2 cellular contexts compared by ENCODE assay signal in the genomic region with DNA sequence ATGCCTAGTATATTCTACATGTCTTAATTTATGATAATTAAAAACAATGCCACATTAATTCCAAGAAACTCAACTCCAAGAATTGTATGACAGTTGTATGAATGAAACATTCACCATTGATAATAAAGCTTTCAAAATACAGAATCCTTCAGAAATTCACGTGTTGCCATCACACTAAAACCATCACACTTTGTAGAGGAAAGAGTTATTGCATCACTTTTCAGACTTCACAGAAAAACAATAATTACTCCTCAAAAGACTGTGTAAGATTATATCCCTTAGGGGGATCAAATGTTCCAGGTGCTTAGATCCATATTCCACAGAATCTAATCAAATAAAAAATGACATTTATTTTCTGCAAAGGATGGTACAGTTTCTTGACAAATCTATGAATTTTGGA.
TF ChIP-seq lines count a peak whose summit lies in the region.

No MANE protein-coding gene starts in this region.

TF ChIP-seq in HepG2, 621 proteins besides CTCF, POLR2A, EP300 and RAD21:
- TF ChIP-seq CEBPB (IDR thresholded peaks at IDR 0.05; ENCODE audit: borderline replicate concordance, low read depth, low read length) (peak; percentile 38; the same call in 1 of the 2 replicates), ATF7 (IDR thresholded peaks at IDR 0.05) (peak; percentile 38; the same call in 1 of the 2 replicates), ATF7 (CRISPR knock-in tag; IDR thresholded peaks at IDR 0.05) (no peak), ZNF749 (CRISPR knock-in tag; IDR thresholded peaks at IDR 0.05; ENCODE audit: borderline replicate concordance) (no peak), HIVEP1 (CRISPR knock-in tag; IDR thresholded peaks at IDR 0.05) (no peak)

TF ChIP-seq in K562, 482 proteins besides CTCF, POLR2A, EP300 and RAD21:
- TF ChIP-seq, protein P1, sequence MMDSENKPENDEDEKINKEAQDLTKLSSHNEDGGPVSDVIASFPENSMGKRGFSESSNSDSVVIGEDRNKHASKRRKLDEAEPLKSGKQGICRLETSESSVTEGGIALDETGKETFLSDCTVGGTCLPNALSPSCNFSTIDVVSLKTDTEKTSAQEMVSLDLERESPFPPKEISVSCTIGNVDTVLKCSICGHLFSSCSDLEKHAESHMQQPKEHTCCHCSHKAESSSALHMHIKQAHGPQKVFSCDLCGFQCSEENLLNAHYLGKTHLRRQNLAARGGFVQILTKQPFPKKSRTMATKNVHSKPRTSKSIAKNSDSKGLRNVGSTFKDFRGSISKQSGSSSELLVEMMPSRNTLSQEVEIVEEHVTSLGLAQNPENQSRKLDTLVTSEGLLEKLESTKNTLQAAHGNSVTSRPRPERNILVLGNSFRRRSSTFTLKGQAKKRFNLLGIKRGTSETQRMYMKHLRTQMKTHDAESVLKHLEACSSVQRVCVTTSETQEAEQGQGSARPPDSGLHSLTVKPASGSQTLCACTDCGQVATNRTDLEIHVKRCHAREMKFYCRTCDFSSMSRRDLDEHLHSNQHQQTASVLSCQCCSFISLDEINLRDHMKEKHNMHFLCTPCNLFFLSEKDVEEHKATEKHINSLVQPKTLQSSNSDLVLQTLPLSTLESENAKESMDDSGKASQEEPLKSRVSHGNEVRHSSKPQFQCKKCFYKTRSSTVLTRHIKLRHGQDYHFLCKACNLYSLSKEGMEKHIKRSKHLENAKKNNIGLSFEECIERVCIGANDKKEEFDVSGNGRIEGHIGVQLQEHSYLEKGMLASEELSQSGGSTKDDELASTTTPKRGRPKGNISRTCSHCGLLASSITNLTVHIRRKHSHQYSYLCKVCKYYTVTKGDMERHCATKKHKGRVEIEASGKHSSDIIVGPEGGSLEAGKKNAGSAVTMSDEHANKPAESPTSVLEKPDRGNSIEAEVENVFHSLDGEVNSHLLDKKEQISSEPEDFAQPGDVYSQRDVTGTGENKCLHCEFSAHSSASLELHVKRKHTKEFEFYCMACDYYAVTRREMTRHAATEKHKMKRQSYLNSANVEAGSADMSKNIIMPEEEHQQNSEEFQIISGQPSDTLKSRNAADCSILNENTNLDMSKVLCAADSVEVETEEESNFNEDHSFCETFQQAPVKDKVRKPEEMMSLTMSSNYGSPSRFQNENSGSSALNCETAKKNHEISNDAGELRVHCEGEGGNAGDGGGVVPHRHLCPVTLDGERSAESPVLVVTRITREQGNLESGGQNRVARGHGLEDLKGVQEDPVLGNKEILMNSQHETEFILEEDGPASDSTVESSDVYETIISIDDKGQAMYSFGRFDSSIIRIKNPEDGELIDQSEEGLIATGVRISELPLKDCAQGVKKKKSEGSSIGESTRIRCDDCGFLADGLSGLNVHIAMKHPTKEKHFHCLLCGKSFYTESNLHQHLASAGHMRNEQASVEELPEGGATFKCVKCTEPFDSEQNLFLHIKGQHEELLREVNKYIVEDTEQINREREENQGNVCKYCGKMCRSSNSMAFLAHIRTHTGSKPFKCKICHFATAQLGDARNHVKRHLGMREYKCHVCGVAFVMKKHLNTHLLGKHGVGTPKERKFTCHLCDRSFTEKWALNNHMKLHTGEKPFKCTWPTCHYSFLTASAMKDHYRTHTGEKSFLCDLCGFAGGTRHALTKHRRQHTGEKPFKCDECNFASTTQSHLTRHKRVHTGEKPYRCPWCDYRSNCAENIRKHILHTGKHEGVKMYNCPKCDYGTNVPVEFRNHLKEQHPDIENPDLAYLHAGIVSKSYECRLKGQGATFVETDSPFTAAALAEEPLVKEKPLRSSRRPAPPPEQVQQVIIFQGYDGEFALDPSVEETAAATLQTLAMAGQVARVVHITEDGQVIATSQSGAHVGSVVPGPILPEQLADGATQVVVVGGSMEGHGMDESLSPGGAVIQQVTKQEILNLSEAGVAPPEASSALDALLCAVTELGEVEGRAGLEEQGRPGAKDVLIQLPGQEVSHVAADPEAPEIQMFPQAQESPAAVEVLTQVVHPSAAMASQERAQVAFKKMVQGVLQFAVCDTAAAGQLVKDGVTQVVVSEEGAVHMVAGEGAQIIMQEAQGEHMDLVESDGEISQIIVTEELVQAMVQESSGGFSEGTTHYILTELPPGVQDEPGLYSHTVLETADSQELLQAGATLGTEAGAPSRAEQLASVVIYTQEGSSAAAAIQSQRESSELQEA (IDR thresholded peaks at IDR 0.05; ENCODE audit: low read depth), result no peak
- TF ChIP-seq HNRNPUL1 (IDR thresholded peaks at IDR 0.05; ENCODE audit: low read length) (no peak), DPF2 (IDR thresholded peaks at IDR 0.05) (no peak), NCOA4 (IDR thresholded peaks at IDR 0.05; ENCODE audit: partially characterized antibody) (no peak), SRSF7 (optimal IDR thresholded peaks at IDR 0.05; ENCODE audit: low read depth, low read length) (no peak), CEBPG (CRISPR knock-in tag; IDR thresholded peaks at IDR 0.05) (no peak), CEBPG (tag; conservative IDR thresholded peaks at IDR 0.05 in 1 of 2, IDR thresholded peaks at IDR 0.05 in 1 of 2) (peak; percentile 50 to 87; a peak in 3 of 4 replicates), DIDO1 (tag; IDR thresholded peaks at IDR 0.05; ENCODE audit: low read depth) (no peak), TCFL5 (CRISPR knock-in tag; conservative IDR thresholded peaks at IDR 0.05) (no peak), GTF2E2 (tag; IDR thresholded peaks at IDR 0.05) (no peak), CEBPB (tag; IDR thresholded peaks at IDR 0.05) (0 out of 2 replicates have a peak, but pooled peaks have one; percentile 19), ZNF586 (CRISPR knock-in tag; conservative IDR thresholded peaks at IDR 0.05) (no peak), GABPA (tag; conservative IDR thresholded peaks at IDR 0.05; ENCODE audit: low read depth) (no peak)
- TF ChIP-seq, protein P2, sequence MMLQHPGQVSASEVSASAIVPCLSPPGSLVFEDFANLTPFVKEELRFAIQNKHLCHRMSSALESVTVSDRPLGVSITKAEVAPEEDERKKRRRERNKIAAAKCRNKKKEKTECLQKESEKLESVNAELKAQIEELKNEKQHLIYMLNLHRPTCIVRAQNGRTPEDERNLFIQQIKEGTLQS (IDR thresholded peaks at IDR 0.05), result peak; percentile 50; the same call in 1 of the 2 replicates
- TF ChIP-seq, protein P2 (CRISPR knock-in tag; conservative IDR thresholded peaks at IDR 0.05), result no peak
